ENCODE assay signal across 20 cellular contexts in the genomic region with DNA sequence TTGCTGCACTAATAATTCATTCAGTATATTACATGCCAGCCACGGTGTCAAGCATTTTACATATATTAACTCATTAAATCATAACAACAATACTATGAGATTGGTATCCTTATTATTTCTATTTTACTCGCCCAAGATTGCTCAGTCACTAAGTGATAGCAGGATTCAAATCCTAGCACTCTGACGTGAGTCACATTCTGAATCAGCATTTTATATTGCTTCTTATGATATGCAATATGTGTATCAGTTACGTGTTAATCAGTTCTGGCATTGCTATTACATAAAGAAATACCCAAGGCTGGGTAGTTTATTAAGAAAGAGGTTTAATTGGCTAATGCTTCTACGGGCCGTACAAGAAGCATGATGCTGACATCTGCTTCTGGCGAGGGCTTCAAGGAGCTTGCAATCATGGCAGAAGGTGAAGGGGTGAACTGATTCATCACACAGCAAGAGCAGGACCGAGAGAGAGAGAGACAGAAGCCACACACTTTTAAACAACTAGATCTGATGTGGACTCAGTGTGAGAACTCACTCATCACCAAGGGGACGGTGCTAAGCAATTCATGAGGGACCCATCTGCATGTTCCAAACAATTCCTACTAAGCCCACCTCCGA.
"Had no signal": no experiment of that assay in that cellular context is flagged by ENCODE, and none has a peak within 500 bp of the region (broad histone marks: within the 10 kb centered on the region; RNA-seq: fewer than 3 reads in every experiment).

No MANE protein-coding gene starts in this region.

- H3K36me3 ChIP-seq: heart right ventricle, lower lobe of right lung, right lobe of liver, vagina had no signal

- H3K27me3 ChIP-seq: heart right ventricle, right lobe of liver, testis, vagina had no signal

- H3K9me3 ChIP-seq: heart right ventricle, lower lobe of right lung, mucosa of descending colon, right lobe of liver, testis, vagina had no signal

- DNase-seq: activated gamma-delta T cell treated with Interleukin-2 at 50 U/mL for 16 hours; activated T-cell treated with anti-CD3 and anti-CD28 coated beads, Interleukin-2, amount 50 U/mL, for 1 hour; aorta; central memory CD4-positive, alpha-beta T cell; effector memory CD4-positive, alpha-beta T cell; heart right ventricle; lower lobe of right lung; mesendoderm; mucosa of descending colon; nephron progenitor cell; posterior cingulate gyrus; right lobe of liver; stimulated activated CD4-positive, alpha-beta T cell treated with anti-CD3 and anti-CD28 coated beads, Interleukin-2, amount 100 ng/mL, for 48 hours; stimulated activated CD8-positive, alpha-beta memory T cell treated with anti-CD3 and anti-CD28 coated beads, Interleukin-4, amount 100 ng/mL, for 48 hours; stimulated activated naive B cell treated with anti-CD40 and anti-IgM and Interleukin-4, amounts not matched to agents 10 μg/mL and 1 μg/mL and 100 μg/mL, for 72 hours; testis had no signal

- H3K4me1 ChIP-seq: testis, vagina had no signal

- H3K4me3 ChIP-seq: heart right ventricle, lower lobe of right lung, mucosa of descending colon, right lobe of liver, testis, vagina had no signal

- H3K27ac ChIP-seq: heart right ventricle, lower lobe of right lung, right lobe of liver, testis, vagina had no signal

- ATAC-seq: esophagus mucosa; heart right ventricle; left lobe of liver; lower lobe of right lung; mucosa of descending colon; right lobe of liver; stimulated activated naive B cell treated with anti-CD40 and anti-IgM and Interleukin-4, amounts not matched to agents 10 μg/mL and 1 μg/mL and 100 μg/mL, for 72 hours; WTC11 had no signal
